Comparison of ENCODE assay signal across 21 cellular contexts in genomic region chr5:147939431-147940114, GRCh38. TPM values are rescaled to one million over a fixed set of nuclear protein-coding genes. Genes with fewer than 3 reads are reported as not detected.
A peak's percentile ranks its signal among the peaks of the same experiment; 100 is the strongest.
DNase-seq lines count a peak whose midpoint lies in the region; TF ChIP-seq lines count a peak whose summit lies in the region.
"Had no signal": no experiment of that assay in that cellular context is flagged by ENCODE, and none has a peak within 500 bp of the region (broad histone marks: within the 10 kb centered on the region; RNA-seq: fewer than 3 reads in every experiment).

No MANE protein-coding gene starts in this region.

- no TSS peak for BruUV-seq in mammary epithelial cell (replicated peaks; lab: Mats Ljungman, UMichigan)

- H3K18ac ChIP-seq in trophoblast cell (ENCODE audit: low read length): peak overlapping the region; percentile 53

- H3K27ac ChIP-seq in mammary epithelial cell (ENCODE audit: insufficient read depth, low read depth, low read length): no peak overlapping the region
- H3K27ac ChIP-seq in trophoblast cell (ENCODE audit: low read depth, low read length): peak overlapping the region; percentile 14
- H3K27ac ChIP-seq: thoracic aorta had no signal

- DNase-seq in ELF-1 (ENCODE audit: low read depth, low spot score) (peak; percentile 52), NCI-H226 (peak; percentile 16), mammary epithelial cell (peak; percentile 68), trophoblast cell (peak; percentile 89 to 92), SW 1271 (lab: John Stamatoyannopoulos, UW) (no peak), cortex of kidney (lab: John Stamatoyannopoulos, UW) (no peak)
- no peak for DNase-seq in activated T-helper 2 cell treated with anti-CD3 and anti-CD28 coated beads, Interferon-gamma antibody, Interleukin-2, Interleukin-4, amounts not matched to agents 10 μg/mL and 5 μg/mL and 100 μg/mL, durations not matched to agents 14 hours and 24 hours and 36 hours (ENCODE audit: low spot score)
- DNase-seq: activated CD4-positive, alpha-beta T cell treated with anti-CD3 and anti-CD28 coated beads, Interleukin-2, amount 10 ng/mL, durations not matched to agents 7 days and 5 days; activated CD8-positive, alpha-beta memory T cell treated with anti-CD3 and anti-CD28 coated beads, Interleukin-2, amount 50 U/mL, for 48 hours; activated gamma-delta T cell treated with Interleukin-2 at 50 U/mL for 16 hours; amygdala; cerebellar nuclear complex; effector CD4-positive, alpha-beta T cell; glutamatergic neuron; Kasumi-1; left ventricle myocardium superior; NK-92 treated with Interleukin-12 subunit alpha and Interleukin-12 subunit beta, amount 100 ng/mL, for 24 hours; nucleus accumbens; retina had no signal

- H4K12ac ChIP-seq in trophoblast cell (ENCODE audit: low read depth, low read length): no peak overlapping the region

- H3K36me3 ChIP-seq in mammary epithelial cell (ENCODE audit: insufficient read depth, low read length) (no peaks in the 10 kb centered on the region), trophoblast cell (ENCODE audit: control insufficient read depth in 1 of 2, insufficient read depth in 2 of 2, low read length in 2 of 2) (no peaks in the 10 kb centered on the region)
- H3K36me3 ChIP-seq: thoracic aorta had no signal

- H2BK12ac ChIP-seq in trophoblast cell (ENCODE audit: low read length): peak overlapping the region; percentile 84

- no peak overlapping the region for H3K27ac Mint-ChIP-seq in activated T-helper 2 cell treated with anti-CD3 and anti-CD28 coated beads, Interferon-gamma antibody, Interleukin-2, Interleukin-4, amounts not matched to agents 10 μg/mL and 5 μg/mL and 100 μg/mL, durations not matched to agents 14 hours and 24 hours and 36 hours
- H3K27ac Mint-ChIP-seq: activated CD4-positive, alpha-beta T cell treated with anti-CD3 and anti-CD28 coated beads, Interleukin-2, amount 10 ng/mL, durations not matched to agents 7 days and 5 days had no signal

- H3K9me3 Mint-ChIP-seq in activated T-helper 2 cell treated with anti-CD3 and anti-CD28 coated beads, Interferon-gamma antibody, Interleukin-2, Interleukin-4, amounts not matched to agents 10 μg/mL and 5 μg/mL and 100 μg/mL, durations not matched to agents 14 hours and 24 hours and 36 hours: no peaks in the 10 kb centered on the region
- H3K9me3 Mint-ChIP-seq: activated CD4-positive, alpha-beta T cell treated with anti-CD3 and anti-CD28 coated beads, Interleukin-2, amount 10 ng/mL, durations not matched to agents 7 days and 5 days had no signal

- peak overlapping the region; percentile 71 for H2BK120ac ChIP-seq in trophoblast cell (ENCODE audit: insufficient read depth, low read length, poor library complexity)

- H3K4ac ChIP-seq in trophoblast cell (ENCODE audit: low read depth, low read length): peak overlapping the region; percentile 46

- H2AK5ac ChIP-seq in trophoblast cell (ENCODE audit: low read length): peak overlapping the region; percentile 51

- no peaks in the 10 kb centered on the region for H3K4me1 Mint-ChIP-seq in activated T-helper 2 cell treated with anti-CD3 and anti-CD28 coated beads, Interferon-gamma antibody, Interleukin-2, Interleukin-4, amounts not matched to agents 10 μg/mL and 5 μg/mL and 100 μg/mL, durations not matched to agents 14 hours and 24 hours and 36 hours (ENCODE audit: low read depth)
- H3K4me1 Mint-ChIP-seq: activated CD4-positive, alpha-beta T cell treated with anti-CD3 and anti-CD28 coated beads, Interleukin-2, amount 10 ng/mL, durations not matched to agents 7 days and 5 days had no signal

- no peak overlapping the region for H3K4me3 ChIP-seq in mammary epithelial cell (replicated peaks in 1 of 3; ENCODE audit: insufficient read depth in 1 of 3, low read depth in 2 of 3, low read length in 3 of 3)
- H3K4me3 ChIP-seq in trophoblast cell (ENCODE audit: low read depth, low read length): no peak overlapping the region
- H3K4me3 ChIP-seq: thoracic aorta had no signal

- peak overlapping the region; percentile 75 for H4K91ac ChIP-seq in trophoblast cell (ENCODE audit: low read depth, low read length)

- intact Hi-C loops in mammary epithelial cell (cut with micrococcal nuclease): no loop called here
- intact Hi-C loops in activated T-helper 2 cell treated with anti-CD3 and anti-CD28 coated beads, Interferon-gamma antibody, Interleukin-2, Interleukin-4, amounts not matched to agents 10 μg/mL and 5 μg/mL and 100 μg/mL, durations not matched to agents 14 hours and 24 hours and 36 hours (cut with micrococcal nuclease): loop anchor here (5.0 kb wide), 1 partner anchor 82 kb away; no protein-coding TSS in a partner anchor

- H2AFZ ChIP-seq in mammary epithelial cell (ENCODE audit: low read depth, low read length) (no peak overlapping the region), trophoblast cell (ENCODE audit: insufficient read depth, low read length, poor library complexity) (no peak overlapping the region)

- H3K9ac ChIP-seq in mammary epithelial cell (ENCODE audit: insufficient read depth, low read length) (no peak overlapping the region), trophoblast cell (ENCODE audit: low read length) (no peak overlapping the region)

- dilution Hi-C loops in mammary epithelial cell (cut with HindIII; ENCODE audit: low sequenced_read_pairs): no loop called here

- H3K9me3 ChIP-seq in mammary epithelial cell (replicated peaks; ENCODE audit: insufficient read depth, low read length) (no peaks in the 10 kb centered on the region), trophoblast cell (ENCODE audit: insufficient read depth, low read depth, low read length) (no peaks in the 10 kb centered on the region)
- H3K9me3 ChIP-seq: thoracic aorta had no signal

- H3K27me3 ChIP-seq in mammary epithelial cell (ENCODE audit: insufficient read depth, low read length): no peaks in the 10 kb centered on the region
- no peaks in the 10 kb centered on the region for H3K27me3 ChIP-seq in trophoblast cell (ENCODE audit: insufficient read depth, low read length)

- CTCF ChIA-PET in mammary epithelial cell (lab: Charles Lee; ENCODE audit: low non-redundant PET): no interaction called here

- H3K4me1 ChIP-seq in mammary epithelial cell (ENCODE audit: insufficient read depth, low read length) (peaks cover 4% of the 10 kb centered on the region), trophoblast cell (ENCODE audit: control insufficient read depth in 1 of 2, insufficient read depth in 2 of 2, low read length in 2 of 2) (peaks cover 4 to 13% of the 10 kb centered on the region in 2 experiments)

- H3K36me3 Mint-ChIP-seq in activated T-helper 2 cell treated with anti-CD3 and anti-CD28 coated beads, Interferon-gamma antibody, Interleukin-2, Interleukin-4, amounts not matched to agents 10 μg/mL and 5 μg/mL and 100 μg/mL, durations not matched to agents 14 hours and 24 hours and 36 hours (ENCODE audit: low read depth): no peaks in the 10 kb centered on the region

- H4K8ac ChIP-seq in trophoblast cell (ENCODE audit: low read depth, low read length): no peak overlapping the region

- H3K27me3 Mint-ChIP-seq in activated T-helper 2 cell treated with anti-CD3 and anti-CD28 coated beads, Interferon-gamma antibody, Interleukin-2, Interleukin-4, amounts not matched to agents 10 μg/mL and 5 μg/mL and 100 μg/mL, durations not matched to agents 14 hours and 24 hours and 36 hours (ENCODE audit: low read depth): no peaks in the 10 kb centered on the region

- no peaks in the 10 kb centered on the region for H4K20me1 ChIP-seq in mammary epithelial cell (ENCODE audit: insufficient read depth, low read length)

- 74% methylated on average over 4 of the region's 4 CpGs for WGBS in mammary epithelial cell (ENCODE audit: low coverage, missing lambda C conversion rate)
- no CpG with 5 or more reads among the region's 4 CpGs for WGBS in trophoblast cell (ENCODE audit: extremely low coverage, insufficient coverage, insufficient read length)

- H3K79me1 ChIP-seq in trophoblast cell (ENCODE audit: low read length): peaks cover 12% of the 10 kb centered on the region

- no peak for TF ChIP-seq CTCF in mammary epithelial cell (conservative IDR thresholded peaks at IDR 0.05 in 1 of 2, IDR thresholded peaks at IDR 0.05 in 1 of 2; ENCODE audit: extremely low read depth in 1 of 2, insufficient read depth in 1 of 2, low read depth in 1 of 2, low read length in 2 of 2)

- peak overlapping the region; percentile 47 for H2BK5ac ChIP-seq in trophoblast cell (ENCODE audit: low read depth, low read length, poor library complexity)

- H3K4me2 ChIP-seq in mammary epithelial cell (ENCODE audit: insufficient read depth, low read depth, low read length) (no peak overlapping the region), trophoblast cell (ENCODE audit: low read length) (no peak overlapping the region)

- in situ Hi-C loops in mammary epithelial cell (cut with MboI; ENCODE audit: low sequenced_read_pairs in 2 of 2): loop anchor here (5.0 kb wide), 2 partner anchors 52 to 57 kb away; no protein-coding TSS in a partner anchor

- H3K79me2 ChIP-seq in mammary epithelial cell (ENCODE audit: insufficient read depth, low read length): no peaks in the 10 kb centered on the region
- H3K79me2 ChIP-seq in trophoblast cell (ENCODE audit: control insufficient read depth, insufficient read depth, low read length, poor library complexity): no peaks in the 10 kb centered on the region

- H3K14ac ChIP-seq in trophoblast cell (ENCODE audit: low read length): peak overlapping the region; percentile 40

- H3K23ac ChIP-seq in trophoblast cell (ENCODE audit: low read length): no peak overlapping the region

- no peak overlapping the region for H3K4me3 Mint-ChIP-seq in activated T-helper 2 cell treated with anti-CD3 and anti-CD28 coated beads, Interferon-gamma antibody, Interleukin-2, Interleukin-4, amounts not matched to agents 10 μg/mL and 5 μg/mL and 100 μg/mL, durations not matched to agents 14 hours and 24 hours and 36 hours (ENCODE audit: low read depth)
- H3K4me3 Mint-ChIP-seq: activated CD4-positive, alpha-beta T cell treated with anti-CD3 and anti-CD28 coated beads, Interleukin-2, amount 10 ng/mL, durations not matched to agents 7 days and 5 days had no signal

RNA-seq across cellular contexts. Expression of gene C5orf46, which starts 33.2 kb away (rescaled TPM):
- 10 to 100 TPM in 1 of 2 donors, 1 to 10 TPM in 1; 1.0 to 17.8 TPM for total RNA-seq in mammary epithelial cell
- 3.0 TPM for polyA plus RNA-seq in mammary epithelial cell
- polyA minus RNA-seq in mammary epithelial cell: not detected
- polyA plus RNA-seq in trophoblast cell (2013): 145 and 154 TPM in 2 replicates
- not detected in 2 replicates for total RNA-seq in activated T-helper 2 cell treated with anti-CD3 and anti-CD28 coated beads, Interferon-gamma antibody, Interleukin-2, Interleukin-4, amounts not matched to agents 10 μg/mL and 5 μg/mL and 100 μg/mL, durations not matched to agents 14 hours and 24 hours and 36 hours
- total RNA-seq: activated CD4-positive, alpha-beta T cell treated with anti-CD3 and anti-CD28 coated beads, Interleukin-2, amount 10 ng/mL, durations not matched to agents 7 days and 5 days; myocyte had no signal

Comparison
In these comparisons a context has a peak if more than half of its experiments do, and no peak if none do; other contexts are left out.
1. DNase-seq: peak in ELF-1 (single experiment), NCI-H226 (single experiment), mammary epithelial cell (single experiment) and trophoblast cell (2 of 2); none in SW 1271 (0 of 2), activated T-helper 2 cell treated with anti-CD3 and anti-CD28 coated beads, Interferon-gamma antibody, Interleukin-2, Interleukin-4, amounts not matched to agents 10 μg/mL and 5 μg/mL and 100 μg/mL, durations not matched to agents 14 hours and 24 hours and 36 hours (single experiment) and cortex of kidney (single experiment).